Comparison of ENCODE assay signal across 30 cellular contexts in genomic region chr15:35477853-35478252, GRCh38.
"Had no signal": no experiment of that assay in that cellular context is flagged by ENCODE, and none has a peak within 500 bp of the region (broad histone marks: within the 10 kb centered on the region; RNA-seq: fewer than 3 reads in every experiment).

No MANE protein-coding gene starts in this region.

- H3K36me3 ChIP-seq: brain microvascular endothelial cell, esophagus muscularis mucosa, left ventricle myocardium inferior, thoracic aorta, upper lobe of left lung, vagina had no signal

- H3K4me1 ChIP-seq: upper lobe of left lung had no signal

- H3K9me3 Mint-ChIP-seq: activated CD4-positive, alpha-beta memory T cell treated with anti-CD3 and anti-CD28 coated beads, Interleukin-2, amount 10 ng/mL, durations not matched to agents 7 days and 5 days; activated CD4-positive, alpha-beta T cell treated with anti-CD3 and anti-CD28 coated beads, Interleukin-2, amount 10 ng/mL, durations not matched to agents 7 days and 5 days; activated T-cell treated with anti-CD3 and anti-CD28 coated beads, Interleukin-2, amount 50 U/mL, for 4 hours; activated T-helper 17 cell treated with anti-CD3 and anti-CD28 coated beads, Interleukin-2, amount 50 U/mL, for 72 hours; natural killer cell treated with Interleukin-12 subunit alpha and Interleukin-12 subunit beta and Interleukin-15 and Interleukin-18, amount 100 ng/mL, for 72 hours; stimulated activated effector memory CD8-positive, alpha-beta T cell treated with anti-CD3 and anti-CD28 coated beads, Interleukin-12 subunit alpha, Interleukin-12 subunit beta, amount 100 ng/mL, for 72 hours; stimulated activated naive CD8-positive, alpha-beta T cell treated with anti-CD3 and anti-CD28 coated beads, Interleukin-15, Interleukin-2, amounts not matched to agents 100 ng/mL and 50 ng/mL, for 24 hours; T-helper 2 cell treated with Interferon-gamma antibody and Interleukin-4, amounts not matched to agents 5 μg/mL and 100 μg/mL, for 36 hours had no signal

- H3K4me3 Mint-ChIP-seq: activated CD4-positive, alpha-beta memory T cell treated with anti-CD3 and anti-CD28 coated beads, Interleukin-2, amount 10 ng/mL, durations not matched to agents 7 days and 5 days; activated CD4-positive, alpha-beta T cell treated with anti-CD3 and anti-CD28 coated beads, Interleukin-2, amount 10 ng/mL, durations not matched to agents 7 days and 5 days; activated T-cell treated with anti-CD3 and anti-CD28 coated beads, Interleukin-2, amount 50 U/mL, for 4 hours; activated T-helper 17 cell treated with anti-CD3 and anti-CD28 coated beads, Interleukin-2, amount 50 U/mL, for 72 hours; natural killer cell treated with Interleukin-12 subunit alpha and Interleukin-12 subunit beta and Interleukin-15 and Interleukin-18, amount 100 ng/mL, for 72 hours; stimulated activated effector memory CD8-positive, alpha-beta T cell treated with anti-CD3 and anti-CD28 coated beads, Interleukin-12 subunit alpha, Interleukin-12 subunit beta, amount 100 ng/mL, for 72 hours; stimulated activated naive CD8-positive, alpha-beta T cell treated with anti-CD3 and anti-CD28 coated beads, Interleukin-15, Interleukin-2, amounts not matched to agents 100 ng/mL and 50 ng/mL, for 24 hours; T-helper 2 cell treated with Interferon-gamma antibody and Interleukin-4, amounts not matched to agents 5 μg/mL and 100 μg/mL, for 36 hours had no signal

- DNase-seq: activated CD4-positive, alpha-beta memory T cell treated with anti-CD3 and anti-CD28 coated beads, Interleukin-2, amount 10 ng/mL, durations not matched to agents 7 days and 5 days; activated CD4-positive, alpha-beta T cell treated with anti-CD3 and anti-CD28 coated beads for 1 hour; activated CD4-positive, alpha-beta T cell treated with anti-CD3 and anti-CD28 coated beads, Interleukin-2, amount 10 ng/mL, durations not matched to agents 7 days and 5 days; activated CD8-positive, alpha-beta memory T cell treated with anti-CD3 and anti-CD28 coated beads, Interleukin-2, amount 50 U/mL, for 48 hours; activated gamma-delta T cell treated with Interleukin-2 at 50 U/mL for 16 hours; activated naive CD4-positive, alpha-beta T cell treated with anti-CD3 and anti-CD28 coated beads, Interleukin-2, amount 50 U/mL, for 16 hours; activated T-cell treated with anti-CD3 and anti-CD28 coated beads, Interleukin-2, amount 50 U/mL, for 4 hours; amniotic stem cell; brain microvascular endothelial cell; caudate nucleus; foreskin melanocyte; left ventricle myocardium inferior; mesendoderm; mucosa of descending colon; posterior cingulate gyrus; stimulated activated CD4-positive, alpha-beta T cell treated with anti-CD3 and anti-CD28 coated beads, Interleukin-4, amount 100 ng/mL, for 24 hours; T-helper 1 cell; upper lobe of left lung had no signal

- H3K27ac ChIP-seq: brain microvascular endothelial cell, esophagus muscularis mucosa, left ventricle myocardium inferior, skin epidermis, thoracic aorta, upper lobe of left lung, vagina had no signal

- H3K9me3 ChIP-seq: esophagus muscularis mucosa, left ventricle myocardium inferior, mucosa of descending colon, thoracic aorta, upper lobe of left lung, vagina had no signal

- H3K27me3 Mint-ChIP-seq: activated CD4-positive, alpha-beta memory T cell treated with anti-CD3 and anti-CD28 coated beads, Interleukin-2, amount 10 ng/mL, durations not matched to agents 7 days and 5 days; activated CD4-positive, alpha-beta T cell treated with anti-CD3 and anti-CD28 coated beads, Interleukin-2, amount 10 ng/mL, durations not matched to agents 7 days and 5 days; activated T-helper 17 cell treated with anti-CD3 and anti-CD28 coated beads, Interleukin-2, amount 50 U/mL, for 72 hours; natural killer cell treated with Interleukin-12 subunit alpha and Interleukin-12 subunit beta and Interleukin-15 and Interleukin-18, amount 100 ng/mL, for 72 hours; stimulated activated naive CD8-positive, alpha-beta T cell treated with anti-CD3 and anti-CD28 coated beads, Interleukin-15, Interleukin-2, amounts not matched to agents 100 ng/mL and 50 ng/mL, for 24 hours had no signal

- H3K27ac Mint-ChIP-seq: activated CD4-positive, alpha-beta memory T cell treated with anti-CD3 and anti-CD28 coated beads, Interleukin-2, amount 10 ng/mL, durations not matched to agents 7 days and 5 days; activated CD4-positive, alpha-beta T cell treated with anti-CD3 and anti-CD28 coated beads, Interleukin-2, amount 10 ng/mL, durations not matched to agents 7 days and 5 days; activated T-helper 17 cell treated with anti-CD3 and anti-CD28 coated beads, Interleukin-2, amount 50 U/mL, for 72 hours; stimulated activated effector memory CD8-positive, alpha-beta T cell treated with anti-CD3 and anti-CD28 coated beads, Interleukin-12 subunit alpha, Interleukin-12 subunit beta, amount 100 ng/mL, for 72 hours; stimulated activated naive CD8-positive, alpha-beta T cell treated with anti-CD3 and anti-CD28 coated beads, Interleukin-15, Interleukin-2, amounts not matched to agents 100 ng/mL and 50 ng/mL, for 24 hours; T-helper 2 cell treated with Interferon-gamma antibody and Interleukin-4, amounts not matched to agents 5 μg/mL and 100 μg/mL, for 36 hours had no signal

- H3K4me1 Mint-ChIP-seq: activated CD4-positive, alpha-beta memory T cell treated with anti-CD3 and anti-CD28 coated beads, Interleukin-2, amount 10 ng/mL, durations not matched to agents 7 days and 5 days; activated CD4-positive, alpha-beta T cell treated with anti-CD3 and anti-CD28 coated beads, Interleukin-2, amount 10 ng/mL, durations not matched to agents 7 days and 5 days; activated T-helper 17 cell treated with anti-CD3 and anti-CD28 coated beads, Interleukin-2, amount 50 U/mL, for 72 hours had no signal

- H3K4me3 ChIP-seq: esophagus muscularis mucosa, left ventricle myocardium inferior, lung, mucosa of descending colon, skin epidermis, thoracic aorta, upper lobe of left lung, vagina had no signal

- H3K36me3 Mint-ChIP-seq: natural killer cell treated with Interleukin-12 subunit alpha and Interleukin-12 subunit beta and Interleukin-15 and Interleukin-18, amount 100 ng/mL, for 72 hours; stimulated activated effector memory CD8-positive, alpha-beta T cell treated with anti-CD3 and anti-CD28 coated beads, Interleukin-12 subunit alpha, Interleukin-12 subunit beta, amount 100 ng/mL, for 72 hours had no signal

- ATAC-seq: activated T-cell treated with anti-CD3 and anti-CD28 coated beads, Interleukin-2, amount 50 U/mL, for 4 hours; activated T-helper 17 cell treated with anti-CD3 and anti-CD28 coated beads, Interleukin-2, amount 50 U/mL, for 72 hours; mucosa of descending colon; natural killer cell treated with Interleukin-12 subunit alpha and Interleukin-12 subunit beta and Interleukin-15 and Interleukin-18, amount 100 ng/mL, for 72 hours; sciatic nerve; stimulated activated effector memory CD8-positive, alpha-beta T cell treated with anti-CD3 and anti-CD28 coated beads, Interleukin-12 subunit alpha, Interleukin-12 subunit beta, amount 100 ng/mL, for 72 hours had no signal

- FAIRE-seq: astrocyte had no signal

- H3K27me3 ChIP-seq: brain microvascular endothelial cell, esophagus muscularis mucosa, upper lobe of left lung, vagina had no signal
